ENCODE assay signal across 8 cellular contexts in the genomic region with DNA sequence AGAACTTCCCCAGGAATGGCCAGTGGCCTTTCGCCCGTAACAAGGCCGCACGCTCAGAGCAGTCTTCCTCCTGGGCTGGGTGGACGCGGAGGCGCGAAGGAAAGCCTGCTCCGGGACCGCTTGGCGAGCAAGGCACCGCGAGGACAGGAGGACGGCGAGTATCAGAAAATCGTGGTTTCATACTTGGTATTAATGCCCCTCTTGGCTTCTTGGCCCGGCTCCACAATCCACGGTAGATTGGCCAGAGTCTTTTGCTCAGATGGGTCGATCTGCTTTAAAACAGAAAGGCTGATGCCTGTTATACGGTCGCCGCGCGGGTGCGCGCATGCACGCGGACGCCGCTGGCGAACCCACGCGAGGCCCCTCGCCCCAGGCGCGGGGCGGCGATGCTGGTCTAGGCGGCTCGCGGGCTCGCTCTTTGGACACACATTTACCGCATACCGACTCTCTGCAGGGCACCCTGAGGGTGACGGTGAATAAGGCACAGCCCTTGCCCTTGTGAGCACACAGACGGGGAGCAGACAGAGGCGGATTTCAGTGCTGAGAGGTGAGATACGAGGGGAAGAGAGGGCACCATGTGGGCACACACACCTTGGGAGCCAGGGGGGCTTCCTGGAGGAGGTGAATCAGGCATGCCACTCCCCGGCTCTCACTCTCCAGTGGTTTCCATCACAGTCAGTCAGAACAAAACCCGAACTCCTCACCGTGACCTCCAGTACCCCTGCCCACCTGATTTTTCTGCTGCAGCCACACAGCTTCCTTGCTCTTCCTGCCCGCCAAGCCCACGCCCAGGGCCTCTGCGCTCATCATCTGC.
DNase-seq lines count a peak whose midpoint lies in the region; ATAC-seq and TF ChIP-seq lines count a peak whose summit lies in the region.

No MANE protein-coding gene starts in this region.

- DNase-seq in astrocyte of the cerebellum (ENCODE audit: low read depth) (no peak), kidney epithelial cell (ENCODE audit: low read depth) (no peak), hepatic stellate cell (ENCODE audit: low spot score) (no peak), activated gamma-delta T cell treated with Interleukin-2 at 50 U/mL for 16 hours (no peak), DMS153 treated with DMSO at 0.1 percent for 48 hours (lab: John Stamatoyannopoulos, UW; ENCODE audit: unreplicated experiment) (no peak)

- peaks cover 51% of the 10 kb centered on the region for H3K27me3 Mint-ChIP-seq in stimulated activated memory B cell treated with anti-CD40 and anti-IgM and Interleukin-4, amounts not matched to agents 10 μg/mL and 1 μg/mL and 100 μg/mL, for 72 hours

- peaks cover 10% of the 10 kb centered on the region for H3K4me1 Mint-ChIP-seq in stimulated activated memory B cell treated with anti-CD40 and anti-IgM and Interleukin-4, amounts not matched to agents 10 μg/mL and 1 μg/mL and 100 μg/mL, for 72 hours

- no peak overlapping the region for H3K27ac Mint-ChIP-seq in stimulated activated memory B cell treated with anti-CD40 and anti-IgM and Interleukin-4, amounts not matched to agents 10 μg/mL and 1 μg/mL and 100 μg/mL, for 72 hours

- H3K4me3 ChIP-seq in astrocyte of the cerebellum (ENCODE audit: low read depth, low read length) (peak overlapping the region; percentile 25), kidney epithelial cell (ENCODE audit: low read depth, low read length) (peak overlapping the region; percentile 37)

- no peaks in the 10 kb centered on the region for H3K36me3 Mint-ChIP-seq in stimulated activated memory B cell treated with anti-CD40 and anti-IgM and Interleukin-4, amounts not matched to agents 10 μg/mL and 1 μg/mL and 100 μg/mL, for 72 hours

- ATAC-seq in GM18520 (IDR thresholded peaks at IDR 0.05; ENCODE audit: unreplicated experiment) (peak; percentile 38), HG03520 (IDR thresholded peaks at IDR 0.05; ENCODE audit: unreplicated experiment) (peak; percentile 54)
- ATAC-seq in stimulated activated memory B cell treated with anti-CD40 and anti-IgM and Interleukin-4, amounts not matched to agents 10 μg/mL and 1 μg/mL and 100 μg/mL, for 72 hours: peak; percentile 49

- peaks cover 3% of the 10 kb centered on the region for H3K9me3 Mint-ChIP-seq in stimulated activated memory B cell treated with anti-CD40 and anti-IgM and Interleukin-4, amounts not matched to agents 10 μg/mL and 1 μg/mL and 100 μg/mL, for 72 hours

- H3K36me3 ChIP-seq in kidney epithelial cell (ENCODE audit: control insufficient read depth, insufficient read depth, low read length): no peaks in the 10 kb centered on the region

- TF ChIP-seq CTCF in astrocyte of the cerebellum (IDR thresholded peaks at IDR 0.05; ENCODE audit: low read depth, low read length, missing control alignments): no peak
- TF ChIP-seq CTCF in kidney epithelial cell (IDR thresholded peaks at IDR 0.05; ENCODE audit: insufficient read depth, low read length, poor library complexity, severe bottlenecking): no peak

- H3K27me3 ChIP-seq in kidney epithelial cell (ENCODE audit: control insufficient read depth, insufficient read depth, low read length): peaks cover 5% of the 10 kb centered on the region

- in situ Hi-C loops in astrocyte of the cerebellum (cut with HindIII; ENCODE audit: low sequenced_read_pairs): loop anchor here (25.0 kb wide), 1 partner anchor 192 kb away; no protein-coding TSS in a partner anchor

- H3K4me3 Mint-ChIP-seq in stimulated activated memory B cell treated with anti-CD40 and anti-IgM and Interleukin-4, amounts not matched to agents 10 μg/mL and 1 μg/mL and 100 μg/mL, for 72 hours: peak overlapping the region; percentile 57
